16 cellular contexts compared by ENCODE assay signal in genomic region chr14:34766060-34766459, GRCh38. TPM values are rescaled to one million over a fixed set of nuclear protein-coding genes. Genes with fewer than 3 reads are reported as not detected.
DNase-seq lines count a peak whose midpoint lies in the region; ATAC-seq and TF ChIP-seq lines count a peak whose summit lies in the region.
"Had no signal": no experiment of that assay in that cellular context is flagged by ENCODE, and none has a peak within 500 bp of the region (broad histone marks: within the 10 kb centered on the region; RNA-seq: fewer than 3 reads in every experiment).

No MANE protein-coding gene starts in this region.

- H3K79me2 ChIP-seq in DOHH2 (ENCODE audit: control insufficient read depth, low read length) = peaks cover 3% of the 10 kb centered on the region; the same call in 1 of the 2 replicates

- no peak overlapping the region for H3K4me3 ChIP-seq in DOHH2 (ENCODE audit: low read length)
- H3K4me3 ChIP-seq in neutrophil (ENCODE audit: low read depth in 1 of 2, low read length in 1 of 2) = no peak overlapping the region
- no peak overlapping the region for H3K4me3 ChIP-seq in body of pancreas
- H3K4me3 ChIP-seq in CD8-positive, alpha-beta memory T cell (ENCODE audit: low read length) = no peak overlapping the region

- CTCF ChIA-PET in CD8-positive, alpha-beta memory T cell (lab: Charles Lee) = interaction anchor here (0.8 to 1.4 kb wide), 2 partner anchors 41 to 107 kb away, joined by 3 read pairs; no protein-coding TSS in a partner anchor

- H3K36me3 ChIP-seq in DOHH2 (ENCODE audit: control insufficient read depth, low read length) (peaks cover 91% of the 10 kb centered on the region), neutrophil (peaks cover 93% of the 10 kb centered on the region), body of pancreas (replicated peaks in 1 of 2; ENCODE audit: insufficient read depth in 1 of 2, low read depth in 2 of 2) (peaks cover 0 to 15% of the 10 kb centered on the region in 2 donors)
- H3K36me3 ChIP-seq in CD8-positive, alpha-beta memory T cell (ENCODE audit: insufficient read depth, low read length) = peaks cover 23% of the 10 kb centered on the region

- no peaks in the 10 kb centered on the region for H3K9me3 Mint-ChIP-seq in dendritic cell treated with granulocyte-macrophage colony-stimulating factor and Interleukin-4, amounts not matched to agents 40 ng/mL and 50 ng/mL, for 4 days
- H3K9me3 Mint-ChIP-seq in CD8-positive, alpha-beta memory T cell = no peaks in the 10 kb centered on the region
- H3K9me3 Mint-ChIP-seq: activated CD4-positive, alpha-beta memory T cell treated with anti-CD3 and anti-CD28 coated beads, Interleukin-2, amount 10 ng/mL, durations not matched to agents 7 days and 5 days had no signal

- H3K4me1 ChIP-seq in DOHH2 (ENCODE audit: control insufficient read depth, low read length) (peaks cover 13% of the 10 kb centered on the region), neutrophil (ENCODE audit: control insufficient read depth in 1 of 2, insufficient read depth in 1 of 2, low read depth in 1 of 2, low read length in 1 of 2) (no peaks in the 10 kb centered on the region), body of pancreas (no peaks in the 10 kb centered on the region)
- no peaks in the 10 kb centered on the region for H3K4me1 ChIP-seq in CD8-positive, alpha-beta memory T cell (ENCODE audit: insufficient read depth, low read length)

- no peaks in the 10 kb centered on the region for H3K4me1 Mint-ChIP-seq in dendritic cell treated with granulocyte-macrophage colony-stimulating factor and Interleukin-4, amounts not matched to agents 40 ng/mL and 50 ng/mL, for 4 days (ENCODE audit: low read depth)
- peaks cover 4 to 17% (median 6%) of the 10 kb centered on the region in 3 donors for H3K4me1 Mint-ChIP-seq in CD8-positive, alpha-beta memory T cell
- H3K4me1 Mint-ChIP-seq: activated CD4-positive, alpha-beta memory T cell treated with anti-CD3 and anti-CD28 coated beads, Interleukin-2, amount 10 ng/mL, durations not matched to agents 7 days and 5 days had no signal

- DNase-seq in body of pancreas (no peak), COR-L47 (lab: John Stamatoyannopoulos, UW) (no peak)
- DNase-seq in CD8-positive, alpha-beta memory T cell = no peak
- DNase-seq: activated CD4-positive, alpha-beta memory T cell treated with anti-CD3 and anti-CD28 coated beads, Interleukin-2, amount 10 ng/mL, durations not matched to agents 7 days and 5 days; activated effector memory CD4-positive, alpha-beta T cell treated with anti-CD3 and anti-CD28 coated beads, Interleukin-2, amount 50 U/mL, for 16 hours; central memory CD4-positive, alpha-beta T cell; left ventricle myocardium superior; NCI-H187; NCI-H69; Right ventricle myocardium superior had no signal

- no peaks in the 10 kb centered on the region for H3K27me3 Mint-ChIP-seq in dendritic cell treated with granulocyte-macrophage colony-stimulating factor and Interleukin-4, amounts not matched to agents 40 ng/mL and 50 ng/mL, for 4 days
- H3K27me3 Mint-ChIP-seq in CD8-positive, alpha-beta memory T cell = no peaks in the 10 kb centered on the region
- H3K27me3 Mint-ChIP-seq: activated CD4-positive, alpha-beta memory T cell treated with anti-CD3 and anti-CD28 coated beads, Interleukin-2, amount 10 ng/mL, durations not matched to agents 7 days and 5 days had no signal

- no peaks in the 10 kb centered on the region for H3K9me3 ChIP-seq in DOHH2 (ENCODE audit: control insufficient read depth, insufficient read depth, low read length)
- no peaks in the 10 kb centered on the region for H3K9me3 ChIP-seq in neutrophil
- H3K9me3 ChIP-seq in body of pancreas = no peaks in the 10 kb centered on the region
- no peaks in the 10 kb centered on the region for H3K9me3 ChIP-seq in CD8-positive, alpha-beta memory T cell (ENCODE audit: low read length)

- POLR2A ChIA-PET in CD8-positive, alpha-beta memory T cell (lab: Charles Lee) = no interaction called here

- no peak for TF ChIP-seq POLR2A in body of pancreas (IDR thresholded peaks at IDR 0.05)

- 84 to 85% methylated on average over 3 of the region's 3 CpGs for whole genome bisulfite sequencing in body of pancreas, 2 donors

- no peak overlapping the region for H3K27ac ChIP-seq in DOHH2 (ENCODE audit: low read depth, low read length)
- H3K27ac ChIP-seq in neutrophil = peak overlapping the region; percentile 2
- H3K27ac ChIP-seq in body of pancreas = no peak overlapping the region
- no peak overlapping the region for H3K27ac ChIP-seq in CD8-positive, alpha-beta memory T cell (ENCODE audit: low read depth, low read length)
- H3K27ac ChIP-seq: epithelial cell of prostate had no signal

- peaks cover 6% of the 10 kb centered on the region; the same call in 1 of the 2 replicates for H3F3A ChIP-seq in DOHH2 (ENCODE audit: control insufficient read depth, insufficient read depth)

- peak overlapping the region; percentile 55 for H3K27ac Mint-ChIP-seq in dendritic cell treated with granulocyte-macrophage colony-stimulating factor and Interleukin-4, amounts not matched to agents 40 ng/mL and 50 ng/mL, for 4 days
- peak overlapping the region in 4 of 8 donors; percentile 23 to 74 (median 46) for H3K27ac Mint-ChIP-seq in CD8-positive, alpha-beta memory T cell
- H3K27ac Mint-ChIP-seq: activated CD4-positive, alpha-beta memory T cell treated with anti-CD3 and anti-CD28 coated beads, Interleukin-2, amount 10 ng/mL, durations not matched to agents 7 days and 5 days had no signal

- intact Hi-C loops in dendritic cell treated with granulocyte-macrophage colony-stimulating factor and Interleukin-4, amounts not matched to agents 40 ng/mL and 50 ng/mL, for 4 days (cut with micrococcal nuclease) = loop anchor here (10.0 kb wide), 1 partner anchor 171 kb away; no protein-coding TSS in a partner anchor
- intact Hi-C loops in body of pancreas (cut with DNase I) = no loop called here

- peaks cover 84% of the 10 kb centered on the region for H3K36me3 Mint-ChIP-seq in dendritic cell treated with granulocyte-macrophage colony-stimulating factor and Interleukin-4, amounts not matched to agents 40 ng/mL and 50 ng/mL, for 4 days (ENCODE audit: low read depth)
- peaks cover 4 to 81% (median 14%) of the 10 kb centered on the region in 3 donors for H3K36me3 Mint-ChIP-seq in CD8-positive, alpha-beta memory T cell

- H3K4me3 Mint-ChIP-seq in dendritic cell treated with granulocyte-macrophage colony-stimulating factor and Interleukin-4, amounts not matched to agents 40 ng/mL and 50 ng/mL, for 4 days = no peak overlapping the region
- H3K4me3 Mint-ChIP-seq in CD8-positive, alpha-beta memory T cell = no peak overlapping the region
- H3K4me3 Mint-ChIP-seq: activated CD4-positive, alpha-beta memory T cell treated with anti-CD3 and anti-CD28 coated beads, Interleukin-2, amount 10 ng/mL, durations not matched to agents 7 days and 5 days had no signal

- no peak overlapping the region for H3K4me2 ChIP-seq in DOHH2 (ENCODE audit: low read length)

- no peaks in the 10 kb centered on the region for H4K20me1 ChIP-seq in DOHH2 (ENCODE audit: control insufficient read depth, insufficient read depth, low read depth, low read length)

- ATAC-seq in GM21515 (IDR thresholded peaks at IDR 0.05; ENCODE audit: unreplicated experiment) (no peak), body of pancreas (no peak)
- ATAC-seq: left ventricle myocardium superior had no signal

- no peaks in the 10 kb centered on the region for H3K9me2 ChIP-seq in DOHH2 (replicated peaks; ENCODE audit: control insufficient read depth, low read length)

- H3K27me3 ChIP-seq in DOHH2 (ENCODE audit: control insufficient read depth, low read length) (no peaks in the 10 kb centered on the region), neutrophil (no peaks in the 10 kb centered on the region), body of pancreas (no peaks in the 10 kb centered on the region)
- no peaks in the 10 kb centered on the region for H3K27me3 ChIP-seq in CD8-positive, alpha-beta memory T cell (ENCODE audit: insufficient read depth, low read length, poor library complexity, severe bottlenecking)

- TF ChIP-seq CTCF in DOHH2 (IDR thresholded peaks at IDR 0.05; ENCODE audit: low read depth, low read length, poor library complexity, severe bottlenecking) = peak; percentile 60
- peak; percentile 29; the same call in 1 of the 2 replicates for TF ChIP-seq CTCF in LNCAP (IDR thresholded peaks at IDR 0.05)
- no peak for TF ChIP-seq CTCF in neutrophil (IDR thresholded peaks at IDR 0.05)
- TF ChIP-seq CTCF in body of pancreas (IDR thresholded peaks at IDR 0.05) = no peak

RNA-seq across cellular contexts. Expression of gene CFL2, which starts 51.7 kb away (rescaled TPM):
- 10 to 100 TPM; 10.9 to 32.3 TPM for total RNA-seq in body of pancreas
- 10 to 100 TPM in 1 of 2 experiments, 1 to 10 TPM in 1; 8.4 to 10.0 TPM for total RNA-seq in CD8-positive, alpha-beta memory T cell
- 10.2 TPM for polyA plus RNA-seq in CD8-positive, alpha-beta memory T cell

Comparison
In these comparisons a context has a peak if more than half of its experiments do, and no peak if none do; other contexts are left out.
1. CTCF ChIP-seq: peak in DOHH2 (single experiment) and LNCAP (single experiment); none in neutrophil (single experiment) and body of pancreas (0 of 7).